Comparison of ENCODE assay signal across 22 cellular contexts in genomic region chr9:111704503-111704902, GRCh38.
"Had no signal": no experiment of that assay in that cellular context is flagged by ENCODE, and none has a peak within 500 bp of the region (broad histone marks: within the 10 kb centered on the region; RNA-seq: fewer than 3 reads in every experiment).

No MANE protein-coding gene starts in this region.

- H3K36me3 ChIP-seq: esophagus muscularis mucosa, gastroesophageal sphincter, heart left ventricle, lower lobe of right lung had no signal

- H3K27ac ChIP-seq: coronary artery, dorsolateral prefrontal cortex, esophagus muscularis mucosa, foreskin keratinocyte, gastroesophageal sphincter, heart left ventricle, hepatocyte, left lung, lower lobe of right lung had no signal

- H3K4me1 Mint-ChIP-seq: mesothelial cell of epicardium had no signal

- H3K27me3 ChIP-seq: dorsolateral prefrontal cortex, esophagus muscularis mucosa, foreskin keratinocyte, gastroesophageal sphincter, heart left ventricle, hepatocyte, left lung had no signal

- H3K27me3 Mint-ChIP-seq: naive thymus-derived CD4-positive, alpha-beta T cell had no signal

- FAIRE-seq: endothelial cell of umbilical vein had no signal

- H3K4me1 ChIP-seq: esophagus muscularis mucosa, foreskin keratinocyte, gastroesophageal sphincter, left lung had no signal

- H3K4me3 ChIP-seq: coronary artery, dorsolateral prefrontal cortex, esophagus muscularis mucosa, gastroesophageal sphincter, heart left ventricle, hepatocyte, left lung, lower lobe of right lung had no signal

- H3K27ac Mint-ChIP-seq: immature natural killer cell; mesothelial cell of epicardium; naive thymus-derived CD4-positive, alpha-beta T cell had no signal

- H3K4me3 Mint-ChIP-seq: immature natural killer cell; mesothelial cell of epicardium; naive thymus-derived CD4-positive, alpha-beta T cell had no signal

- H3K36me3 Mint-ChIP-seq: immature natural killer cell had no signal

- H3K9me3 ChIP-seq: esophagus muscularis mucosa, gastroesophageal sphincter, heart left ventricle, left lung, lower lobe of right lung had no signal

- ATAC-seq: foreskin keratinocyte; gastroesophageal sphincter; heart left ventricle; left lung; left ventricle myocardium superior; lower lobe of right lung; naive thymus-derived CD4-positive, alpha-beta T cell had no signal

- DNase-seq: dermis blood vessel endothelial cell; dorsolateral prefrontal cortex; effector CD4-positive, alpha-beta T cell; effector memory CD4-positive, alpha-beta T cell; foreskin keratinocyte; heart left ventricle; hypothalamus; immature natural killer cell; islet precursor cell; kidney; kidney glomerular epithelial cell; left lung; left ventricle myocardium superior; lower lobe of right lung; mesenchymal stem cell; naive thymus-derived CD4-positive, alpha-beta T cell had no signal
